ENCODE assay signal across 1 cellular context in genomic region chrX:154749856-154750255, GRCh38.
TF ChIP-seq lines count a peak whose summit lies in the region.

No MANE protein-coding gene starts in this region.

TF ChIP-seq in endothelial cell of umbilical vein, 7 proteins besides CTCF, POLR2A, EP300 and RAD21:
- TF ChIP-seq MAX (IDR thresholded peaks at IDR 0.05; ENCODE audit: insufficient read depth, insufficient read length), result no peak
- TF ChIP-seq FOS (IDR thresholded peaks at IDR 0.05; ENCODE audit: borderline replicate concordance, insufficient read depth, low read length), result no peak
- no peak for TF ChIP-seq JUN (IDR thresholded peaks at IDR 0.05; ENCODE audit: borderline replicate concordance, insufficient read depth, insufficient read length, low read depth)
- no peak for TF ChIP-seq MYC (IDR thresholded peaks at IDR 0.05; ENCODE audit: low read depth, low read length)
- no peak for TF ChIP-seq POLR2AphosphoS5 (IDR thresholded peaks at IDR 0.05; ENCODE audit: insufficient read depth, low read depth, low read length)
- TF ChIP-seq GATA2 (IDR thresholded peaks at IDR 0.05; ENCODE audit: insufficient read depth, insufficient read length, low read depth, low read length), result no peak
- TF ChIP-seq EZH2 (IDR thresholded peaks at IDR 0.05; ENCODE audit: borderline replicate concordance, low read depth, low read length, severe bottlenecking), result no peak
